Comparison of ENCODE assay signal across 18 cellular contexts in genomic region chr10:104387130-104387888, GRCh38. TPM values are rescaled to one million over a fixed set of nuclear protein-coding genes. Genes with fewer than 3 reads are reported as not detected.
DNase-seq lines count a peak whose midpoint lies in the region; ATAC-seq, FAIRE-seq and TF ChIP-seq lines count a peak whose summit lies in the region.
"Had no signal": no experiment of that assay in that cellular context is flagged by ENCODE, and none has a peak within 500 bp of the region (broad histone marks: within the 10 kb centered on the region; RNA-seq: fewer than 3 reads in every experiment).

No MANE protein-coding gene starts in this region.

- DNase-seq in HCT116 (ENCODE audit: low read depth, low spot score) (no peak), MM.1S (peak; percentile 21), keratinocyte (ENCODE audit: low read depth, low spot score) (no peak), pancreas (no peak), H4 (ENCODE audit: low spot score) (no peak), DMS 273 treated with DMSO at 0.1 percent for 48 hours (lab: John Stamatoyannopoulos, UW) (no peak)
- DNase-seq: activated T-cell treated with anti-CD3 and anti-CD28 coated beads, Interleukin-2, amount 50 U/mL, for 4 hours; effector CD8-positive, alpha-beta T cell; glutamatergic neuron; Kasumi-1; lower lobe of right lung; NCI-H2227 treated with DMSO at 0.1 percent for 48 hours; ovary had no signal

- H3F3A ChIP-seq in MM.1S (ENCODE audit: insufficient read depth, low read length), result no peaks in the 10 kb centered on the region

- H3K9ac ChIP-seq in HCT116 (ENCODE audit: low read length) (no peak overlapping the region), MM.1S (ENCODE audit: low read length) (no peak overlapping the region), keratinocyte (ENCODE audit: control insufficient read depth, extremely low read depth, insufficient read depth, low read length) (no peak overlapping the region)

- no peaks in the 10 kb centered on the region for H4K20me1 ChIP-seq in HCT116 (ENCODE audit: insufficient read depth)
- no peaks in the 10 kb centered on the region for H4K20me1 ChIP-seq in MM.1S (ENCODE audit: insufficient read depth, low read length)
- H4K20me1 ChIP-seq in keratinocyte (ENCODE audit: control insufficient read depth, extremely low read depth, insufficient read depth, low read length), result no peaks in the 10 kb centered on the region

- RAD21 ChIA-PET in HCT116 (lab: Charles Lee; ENCODE audit: low non-redundant PET in 1 of 2, low total read pairs in 2 of 2, uncharacterized antibody in 2 of 2, unreplicated experiment in 2 of 2), result interaction anchor here in 1 of 2 experiments (0.6 kb wide), 1 partner anchor 177 kb away, joined by 3 read pairs; no protein-coding TSS in a partner anchor

- H3K9me3 ChIP-seq in HCT116 (ENCODE audit: control insufficient read depth in 1 of 2, insufficient read depth in 1 of 2, low read depth in 1 of 2, low read length in 2 of 2) (no peaks in the 10 kb centered on the region), MM.1S (replicated peaks; ENCODE audit: insufficient read depth, low read length) (no peaks in the 10 kb centered on the region), keratinocyte (ENCODE audit: control insufficient read depth, low read depth, low read length) (no peaks in the 10 kb centered on the region), pancreas (no peaks in the 10 kb centered on the region)
- H3K9me3 ChIP-seq: lower lobe of right lung, ovary had no signal

- intact Hi-C loops in HCT116 (cut with micrococcal nuclease), result no loop called here
- intact Hi-C loops in pancreas (cut with DNase I), result no loop called here

- H3K9me1 ChIP-seq in keratinocyte (ENCODE audit: control insufficient read depth, extremely low read depth, insufficient read depth, low read length), result no peaks in the 10 kb centered on the region

- ATAC-seq in GM18870 (IDR thresholded peaks at IDR 0.05; ENCODE audit: unreplicated experiment), result peak; percentile 73
- peak; percentile 46; the same call in 1 of the 2 replicates for ATAC-seq in HCT116
- ATAC-seq in HG02885 (IDR thresholded peaks at IDR 0.05; ENCODE audit: poor library complexity, unreplicated experiment), result no peak
- ATAC-seq in pancreas, result no peak
- ATAC-seq: activated T-cell treated with anti-CD3 and anti-CD28 coated beads, Interleukin-2, amount 50 U/mL, for 4 hours; lower lobe of right lung; stimulated activated memory B cell treated with anti-CD40 and anti-IgM and Interleukin-4, amounts not matched to agents 10 μg/mL and 1 μg/mL and 100 μg/mL, for 72 hours had no signal

- H3K27me3 ChIP-seq in HCT116 (ENCODE audit: insufficient read depth, low read length) (peaks cover 69% of the 10 kb centered on the region), MM.1S (replicated peaks; ENCODE audit: insufficient read depth, low read length) (no peaks in the 10 kb centered on the region), keratinocyte (ENCODE audit: control insufficient read depth, extremely low read depth, insufficient read depth, low read length) (no peaks in the 10 kb centered on the region), pancreas (no peaks in the 10 kb centered on the region)
- H3K27me3 ChIP-seq: ovary had no signal

- TF ChIP-seq POLR2A in HCT116 (IDR thresholded peaks at IDR 0.05; ENCODE audit: borderline replicate concordance, extremely low read depth, insufficient read depth, insufficient read length), result no peak

- dilution Hi-C loops in keratinocyte (cut with MboI; ENCODE audit: extremely low pct_ligation_motif_present, low sequenced_read_pairs), result no loop called here

- no peaks in the 10 kb centered on the region for H3K36me3 ChIP-seq in HCT116 (ENCODE audit: control insufficient read depth in 1 of 2, insufficient read depth in 2 of 2, low read length in 2 of 2)
- H3K36me3 ChIP-seq in MM.1S (replicated peaks; ENCODE audit: insufficient read depth, low read length), result no peaks in the 10 kb centered on the region
- H3K36me3 ChIP-seq in keratinocyte (ENCODE audit: control insufficient read depth in 2 of 2, extremely low read depth in 1 of 2, insufficient read depth in 2 of 2, low read length in 2 of 2), result no peaks in the 10 kb centered on the region
- H3K36me3 ChIP-seq in pancreas, result no peaks in the 10 kb centered on the region
- H3K36me3 ChIP-seq: lower lobe of right lung, ovary had no signal

- H3K9me2 ChIP-seq in HCT116 (ENCODE audit: insufficient read depth) (no peaks in the 10 kb centered on the region), MM.1S (replicated peaks; ENCODE audit: insufficient read depth, low read length) (no peaks in the 10 kb centered on the region)

- H3K79me2 ChIP-seq in HCT116 (ENCODE audit: insufficient read depth, low read length) (no peaks in the 10 kb centered on the region), MM.1S (ENCODE audit: low read length) (no peaks in the 10 kb centered on the region), keratinocyte (ENCODE audit: control insufficient read depth, insufficient read depth, low read length) (no peaks in the 10 kb centered on the region)

- WGBS in pancreas, 2 donors, result 45 to 52% methylated on average over 6 of the region's 6 CpGs

- FAIRE-seq in keratinocyte (lab: Jason Lieb, UNC) (peak; percentile 61), pancreas (lab: Jason Lieb, UNC) (no peak)

- H3K4me1 ChIP-seq in HCT116 (ENCODE audit: control insufficient read depth in 1 of 2, insufficient read depth in 2 of 2, low read length in 2 of 2), result peaks cover 0 to 8% of the 10 kb centered on the region in 2 experiments; a peak in 2 of 4 replicates
- peaks cover 20% of the 10 kb centered on the region for H3K4me1 ChIP-seq in MM.1S (ENCODE audit: low read length)
- H3K4me1 ChIP-seq in keratinocyte (ENCODE audit: control insufficient read depth, extremely low read depth, insufficient read depth, low read length), result peaks cover 10% of the 10 kb centered on the region
- no peaks in the 10 kb centered on the region for H3K4me1 ChIP-seq in pancreas
- H3K4me1 ChIP-seq: lower lobe of right lung had no signal

- no TSS peak for BruUV-seq in HCT116 (replicated peaks; lab: Mats Ljungman, UMichigan)

- TF ChIP-seq CTCF in HCT116 (IDR thresholded peaks at IDR 0.05 in 2 of 3, conservative IDR thresholded peaks at IDR 0.05 in 1 of 3; ENCODE audit: borderline replicate concordance in 1 of 3, insufficient read depth in 1 of 3, low read depth in 2 of 3, low read length in 2 of 3) (no peak), MM.1S (IDR thresholded peaks at IDR 0.05; ENCODE audit: low read length) (no peak), keratinocyte (optimal IDR thresholded peaks at IDR 0.05 in 1 of 3, IDR thresholded peaks at IDR 0.05 in 1 of 3, conservative IDR thresholded peaks at IDR 0.05 in 1 of 3; ENCODE audit: extremely low read depth in 1 of 3, insufficient read depth in 2 of 3, low read length in 3 of 3) (no peak), pancreas (IDR thresholded peaks at IDR 0.05) (no peak)

- CTCF ChIA-PET in HCT116 (lab: Charles Lee), result interaction anchor here (0.9 to 1.2 kb wide), 2 partner anchors 34 to 82 kb away, joined by 3 to 4 read pairs; partner anchors contain the start of gene CFAP58

- H3K4me3 ChIP-seq in HCT116 (replicated peaks in 1 of 2; ENCODE audit: low read depth in 1 of 2, low read length in 2 of 2) (no peak overlapping the region), MM.1S (ENCODE audit: low read length) (no peak overlapping the region), keratinocyte (ENCODE audit: control insufficient read depth in 2 of 3, extremely low read depth in 1 of 3, insufficient read depth in 2 of 3, low read depth in 1 of 3, low read length in 3 of 3) (no peak overlapping the region), pancreas (no peak overlapping the region)
- H3K4me3 ChIP-seq: lower lobe of right lung, ovary had no signal

- H3K4me2 ChIP-seq in HCT116 (ENCODE audit: low read length) (no peak overlapping the region), MM.1S (ENCODE audit: low read depth, low read length) (no peak overlapping the region), keratinocyte (ENCODE audit: control insufficient read depth, extremely low read depth, insufficient read depth, low read depth, low read length) (no peak overlapping the region)

- no peak overlapping the region for H2AFZ ChIP-seq in HCT116 (ENCODE audit: low read depth, low read length, poor library complexity, severe bottlenecking)
- H2AFZ ChIP-seq in MM.1S (ENCODE audit: low read length), result peak overlapping the region; percentile 42; the same call in 1 of the 2 replicates
- no peak overlapping the region for H2AFZ ChIP-seq in keratinocyte (ENCODE audit: control insufficient read depth, low read length)

- no peak overlapping the region for H3K27ac ChIP-seq in HCT116 (ENCODE audit: low read depth, low read length)
- H3K27ac ChIP-seq in MM.1S (ENCODE audit: low read length), result no peak overlapping the region
- no peak overlapping the region for H3K27ac ChIP-seq in keratinocyte (ENCODE audit: control insufficient read depth, insufficient read depth, low read length)
- H3K27ac ChIP-seq in pancreas, result no peak overlapping the region
- H3K27ac ChIP-seq: lower lobe of right lung, ovary, RWPE1 had no signal

- TF ChIP-seq RAD21 in HCT116 (IDR thresholded peaks at IDR 0.05; ENCODE audit: low read depth), result no peak

- POLR2A ChIA-PET in HCT116 (lab: Charles Lee), result no interaction called here

RNA-seq across cellular contexts. Expression of gene CFAP58, which starts 33.7 kb away (rescaled TPM):
- total RNA-seq in HCT116 (2021; ENCODE audit: unreplicated experiment), result 0.91 TPM
- 0.42 and 0.92 TPM in 2 replicates for polyA plus RNA-seq in HCT116 (2012)
- 0.82 to 2.3 TPM (median 1.4 TPM) in 3 replicates for polyA plus RNA-seq in keratinocyte
- 1.7 TPM for polyA plus RNA-seq in keratinocyte (2011; ENCODE audit: low read depth)
- 1.7 and 2.5 TPM in 2 replicates for polyA plus RNA-seq in keratinocyte (2011; cell fraction: cytosol; rRNA removed)
- polyA plus RNA-seq in keratinocyte (2011; cell fraction: nucleus; rRNA removed), result 1.4 and 2.1 TPM in 2 replicates
- 0.49 and 1.7 TPM in 2 replicates for polyA plus RNA-seq in keratinocyte (2012; ENCODE audit: low replicate concordance)
- polyA minus RNA-seq in keratinocyte, result 0.33 to 0.90 TPM in 2 of 3 replicates, not detected in the other
- polyA minus RNA-seq in keratinocyte (2011; cell fraction: cytosol; rRNA and poly(A)+ RNA removed), result 0.58 TPM
- 0.21 and 0.54 TPM in 2 replicates for polyA minus RNA-seq in keratinocyte (2011; cell fraction: nucleus; rRNA and poly(A)+ RNA removed)
- total RNA-seq in pancreas, result under 1 TPM in 5 of 6 donors, not detected in 1; 0.19 to 0.53 (median 0.29) TPM
- polyA plus RNA-seq in pancreas, result under 1 TPM; 0.09 to 0.19 TPM
- 0.08 and 0.12 TPM in 2 replicates for total RNA-seq in H4 (2014; rRNA removed; shearing (Covaris generic))
- total RNA-seq: activated T-cell treated with anti-CD3 and anti-CD28 coated beads, Interleukin-2, amount 50 U/mL, for 4 hours; CD4-positive, CD25-positive, alpha-beta regulatory T cell had no signal

RNA-seq across cellular contexts. Expression of gene ITPRIP, which starts 49.0 kb away (rescaled TPM):
- total RNA-seq in HCT116 (2021; ENCODE audit: unreplicated experiment), result 12.0 TPM
- polyA plus RNA-seq in HCT116 (2012), result 12.5 and 13.1 TPM in 2 replicates
- polyA plus RNA-seq in keratinocyte, result 11.9 to 13.8 TPM (median 12.1 TPM) in 3 replicates
- 17.4 TPM for polyA plus RNA-seq in keratinocyte (2011; ENCODE audit: low read depth)
- polyA plus RNA-seq in keratinocyte (2011; cell fraction: cytosol; rRNA removed), result 6.5 and 6.6 TPM in 2 replicates
- polyA plus RNA-seq in keratinocyte (2011; cell fraction: nucleus; rRNA removed), result 29.0 and 31.0 TPM in 2 replicates
- polyA plus RNA-seq in keratinocyte (2012; ENCODE audit: low replicate concordance), result 11.3 and 42.3 TPM in 2 replicates
- polyA minus RNA-seq in keratinocyte, result 17.5 to 24.9 TPM (median 20.1 TPM) in 3 replicates
- 12.3 TPM for polyA minus RNA-seq in keratinocyte (2011; cell fraction: cytosol; rRNA and poly(A)+ RNA removed)
- polyA minus RNA-seq in keratinocyte (2011; cell fraction: nucleus; rRNA and poly(A)+ RNA removed), result 36.4 and 39.5 TPM in 2 replicates
- total RNA-seq in pancreas, result 1 to 10 TPM; 2.0 to 7.1 (median 2.8) TPM
- polyA plus RNA-seq in pancreas, result 1 to 10 TPM; 1.8 to 2.3 TPM
- total RNA-seq in H4 (2014; rRNA removed; shearing (Covaris generic)), result 1.3 and 3.3 TPM in 2 replicates

Comparison
In these comparisons a context has a peak if more than half of its experiments do, and no peak if none do; other contexts are left out.
1. ATAC-seq: peak in GM18870 (single experiment) and HCT116 (single experiment); none in HG02885 (single experiment) and pancreas (0 of 4).